ENCODE assay signal across 25 cellular contexts in the genomic region with DNA sequence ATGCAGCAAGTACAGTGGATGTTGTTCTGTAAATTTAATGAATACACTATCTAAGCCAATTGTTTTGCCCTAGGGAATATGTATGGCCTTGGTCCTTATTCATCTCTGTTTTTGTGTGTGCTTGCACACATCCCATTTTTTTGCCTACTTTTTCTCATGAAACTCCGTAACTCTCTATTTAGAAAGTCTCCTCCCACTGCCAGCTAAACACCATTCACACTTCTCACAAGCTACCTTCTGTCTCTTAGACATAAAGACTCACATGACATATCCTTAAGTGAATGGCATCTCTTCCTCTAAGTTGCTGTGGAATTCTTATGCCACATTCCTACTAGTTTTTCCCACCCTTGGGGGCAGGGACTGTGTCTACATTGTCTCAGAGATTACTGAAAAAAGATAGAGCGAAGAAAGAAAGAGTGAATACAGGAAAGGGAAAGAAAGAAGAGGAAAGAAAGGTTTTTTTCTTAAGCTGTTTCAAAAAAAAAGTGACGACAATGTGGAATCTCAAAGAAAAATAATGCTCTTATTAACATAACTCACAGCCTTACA.
"Had no signal": no experiment of that assay in that cellular context is flagged by ENCODE, and none has a peak within 500 bp of the region (broad histone marks: within the 10 kb centered on the region; RNA-seq: fewer than 3 reads in every experiment).

No MANE protein-coding gene starts in this region.

- H3K9me3 Mint-ChIP-seq: activated CD4-positive, alpha-beta T cell treated with anti-CD3 and anti-CD28 coated beads, Interleukin-2, amount 10 ng/mL, durations not matched to agents 24 days and 14 days; activated CD8-positive, alpha-beta T cell treated with anti-CD3 and anti-CD28 coated beads for 36 hours; activated naive CD4-positive, alpha-beta T cell treated with anti-CD3 and anti-CD28 coated beads, Interleukin-2, amount 10 ng/mL, durations not matched to agents 7 days and 5 days; stimulated activated memory B cell treated with anti-CD40 and anti-IgM and Interleukin-4, amounts not matched to agents 10 μg/mL and 1 μg/mL and 100 μg/mL, for 72 hours had no signal

- DNase-seq: activated CD4-positive, alpha-beta T cell treated with anti-CD3 and anti-CD28 coated beads, Interleukin-2, amount 10 ng/mL, durations not matched to agents 24 days and 14 days; activated CD8-positive, alpha-beta memory T cell treated with anti-CD3 and anti-CD28 coated beads, Interleukin-2, amount 10 ng/mL, durations not matched to agents 7 days and 5 days; activated CD8-positive, alpha-beta T cell treated with anti-CD3 and anti-CD28 coated beads for 36 hours; activated effector memory CD4-positive, alpha-beta T cell treated with anti-CD3 and anti-CD28 coated beads, Interleukin-2, amount 50 U/mL, for 16 hours; activated naive CD4-positive, alpha-beta T cell treated with anti-CD3 and anti-CD28 coated beads, Interleukin-2, amount 10 ng/mL, durations not matched to agents 7 days and 5 days; activated T-cell treated with anti-CD3 and anti-CD28 coated beads for 4 hours; amygdala; dermis blood vessel endothelial cell; effector memory CD4-positive, alpha-beta T cell; gastrocnemius medialis; heart left ventricle; kidney; midbrain; retina; sigmoid colon; stimulated activated CD4-positive, alpha-beta T cell treated with anti-CD3 and anti-CD28 coated beads, Interleukin-15, amount 100 ng/mL, for 24 hours; testis; upper lobe of right lung had no signal

- H3K4me2 ChIP-seq: smooth muscle cell had no signal

- H3K36me3 ChIP-seq: gastrocnemius medialis, heart left ventricle, sigmoid colon, upper lobe of right lung had no signal

- H3K9me3 ChIP-seq: gastrocnemius medialis, heart left ventricle, sigmoid colon, testis, upper lobe of right lung had no signal

- FAIRE-seq: endothelial cell of umbilical vein, kidney had no signal

- H3K36me3 Mint-ChIP-seq: activated CD8-positive, alpha-beta memory T cell treated with anti-CD3 and anti-CD28 coated beads, Interleukin-2, amount 10 ng/mL, durations not matched to agents 7 days and 5 days; activated naive CD4-positive, alpha-beta T cell treated with anti-CD3 and anti-CD28 coated beads, Interleukin-2, amount 10 ng/mL, durations not matched to agents 7 days and 5 days; stimulated activated memory B cell treated with anti-CD40 and anti-IgM and Interleukin-4, amounts not matched to agents 10 μg/mL and 1 μg/mL and 100 μg/mL, for 72 hours had no signal

- H3K27me3 Mint-ChIP-seq: stimulated activated memory B cell treated with anti-CD40 and anti-IgM and Interleukin-4, amounts not matched to agents 10 μg/mL and 1 μg/mL and 100 μg/mL, for 72 hours had no signal

- H3K27ac ChIP-seq: gastrocnemius medialis, heart left ventricle, testis, upper lobe of right lung had no signal

- H3K4me1 ChIP-seq: gastrocnemius medialis, heart left ventricle, sigmoid colon, testis, upper lobe of right lung had no signal

- H3K4me1 Mint-ChIP-seq: activated CD4-positive, alpha-beta T cell treated with anti-CD3 and anti-CD28 coated beads, Interleukin-2, amount 10 ng/mL, durations not matched to agents 24 days and 14 days; activated CD8-positive, alpha-beta memory T cell treated with anti-CD3 and anti-CD28 coated beads, Interleukin-2, amount 10 ng/mL, durations not matched to agents 7 days and 5 days; activated naive CD4-positive, alpha-beta T cell treated with anti-CD3 and anti-CD28 coated beads, Interleukin-2, amount 10 ng/mL, durations not matched to agents 7 days and 5 days; stimulated activated memory B cell treated with anti-CD40 and anti-IgM and Interleukin-4, amounts not matched to agents 10 μg/mL and 1 μg/mL and 100 μg/mL, for 72 hours had no signal

- H3K4me3 ChIP-seq: gastrocnemius medialis, heart left ventricle, lung, sigmoid colon, smooth muscle cell, testis, upper lobe of right lung had no signal

- ATAC-seq: activated CD4-positive, CD25-positive, alpha-beta regulatory T cell treated with anti-CD3 and anti-CD28 coated beads, Interleukin-2, amount 50 U/mL, for 24 hours; activated CD8-positive, alpha-beta memory T cell treated with anti-CD3 and anti-CD28 coated beads, Interleukin-2, amount 10 ng/mL, durations not matched to agents 7 days and 5 days; activated CD8-positive, alpha-beta T cell treated with anti-CD3 and anti-CD28 coated beads for 36 hours; esophagus mucosa; gastrocnemius medialis; heart left ventricle; SK-N-SH treated with all-trans-retinoic acid at 6 μM for 48 hours; stimulated activated memory B cell treated with anti-CD40 and anti-IgM and Interleukin-4, amounts not matched to agents 10 μg/mL and 1 μg/mL and 100 μg/mL, for 72 hours had no signal

- H3K4me3 Mint-ChIP-seq: activated CD4-positive, alpha-beta T cell treated with anti-CD3 and anti-CD28 coated beads, Interleukin-2, amount 10 ng/mL, durations not matched to agents 24 days and 14 days; activated CD8-positive, alpha-beta memory T cell treated with anti-CD3 and anti-CD28 coated beads, Interleukin-2, amount 10 ng/mL, durations not matched to agents 7 days and 5 days; activated CD8-positive, alpha-beta T cell treated with anti-CD3 and anti-CD28 coated beads for 36 hours; activated naive CD4-positive, alpha-beta T cell treated with anti-CD3 and anti-CD28 coated beads, Interleukin-2, amount 10 ng/mL, durations not matched to agents 7 days and 5 days; stimulated activated memory B cell treated with anti-CD40 and anti-IgM and Interleukin-4, amounts not matched to agents 10 μg/mL and 1 μg/mL and 100 μg/mL, for 72 hours had no signal

- H3K27ac Mint-ChIP-seq: activated CD4-positive, alpha-beta T cell treated with anti-CD3 and anti-CD28 coated beads, Interleukin-2, amount 10 ng/mL, durations not matched to agents 24 days and 14 days; activated CD8-positive, alpha-beta memory T cell treated with anti-CD3 and anti-CD28 coated beads, Interleukin-2, amount 10 ng/mL, durations not matched to agents 7 days and 5 days; activated CD8-positive, alpha-beta T cell treated with anti-CD3 and anti-CD28 coated beads for 36 hours; activated naive CD4-positive, alpha-beta T cell treated with anti-CD3 and anti-CD28 coated beads, Interleukin-2, amount 10 ng/mL, durations not matched to agents 7 days and 5 days; stimulated activated memory B cell treated with anti-CD40 and anti-IgM and Interleukin-4, amounts not matched to agents 10 μg/mL and 1 μg/mL and 100 μg/mL, for 72 hours had no signal

- H3K27me3 ChIP-seq: gastrocnemius medialis, sigmoid colon, testis, upper lobe of right lung had no signal
